23 cellular contexts compared by ENCODE assay signal in genomic region chr3:127375151-127375937, GRCh38.
DNase-seq lines count a peak whose midpoint lies in the region; ATAC-seq, FAIRE-seq and TF ChIP-seq lines count a peak whose summit lies in the region.
"Had no signal": no experiment of that assay in that cellular context is flagged by ENCODE, and none has a peak within 500 bp of the region (broad histone marks: within the 10 kb centered on the region; RNA-seq: fewer than 3 reads in every experiment).

No MANE protein-coding gene starts in this region.

- H3K27ac Mint-ChIP-seq in osteocyte (ENCODE audit: unreplicated experiment): no peak overlapping the region
- H3K27ac Mint-ChIP-seq: CD4-positive, alpha-beta memory T cell; GM23338 had no signal

- intact Hi-C loops in Right ventricle myocardium inferior (cut with DNase I): no loop called here
- intact Hi-C loops in heart right ventricle (cut with DNase I): no loop called here
- intact Hi-C loops in kidney (cut with DNase I): no loop called here
- intact Hi-C loops in tibial artery (cut with DNase I; ENCODE audit: low total_unique reads): no loop called here

- no peaks in the 10 kb centered on the region for H3K4me1 Mint-ChIP-seq in osteocyte (ENCODE audit: unreplicated experiment)

- FAIRE-seq in kidney (lab: Jason Lieb, UNC): no peak
- FAIRE-seq: GM12878 had no signal

- H3K4me1 ChIP-seq in heart right ventricle (no peaks in the 10 kb centered on the region), kidney (ENCODE audit: control insufficient read depth in 1 of 2, insufficient read depth in 1 of 2, low read depth in 1 of 2, low read length in 2 of 2) (no peaks in the 10 kb centered on the region), tibial artery (no peaks in the 10 kb centered on the region)
- H3K4me1 ChIP-seq: BLaER1 treated with 17β-estradiol and CSF1 and Interleukin-3, amounts not matched to agents 10 nM and 100 nM; HAP-1 had no signal

- no peaks in the 10 kb centered on the region for H3K36me3 Mint-ChIP-seq in osteocyte (ENCODE audit: unreplicated experiment)
- H3K36me3 Mint-ChIP-seq: CD4-positive, alpha-beta memory T cell had no signal

- H3K36me3 ChIP-seq in heart right ventricle: no peaks in the 10 kb centered on the region
- no peaks in the 10 kb centered on the region for H3K36me3 ChIP-seq in kidney (ENCODE audit: control insufficient read depth in 1 of 2, insufficient read depth in 2 of 2, low read length in 2 of 2)
- H3K36me3 ChIP-seq in tibial artery: no peaks in the 10 kb centered on the region
- H3K36me3 ChIP-seq: BLaER1 treated with 17β-estradiol and CSF1 and Interleukin-3, amounts not matched to agents 10 nM and 100 nM; HAP-1 had no signal

- DNase-seq in Right ventricle myocardium inferior (ENCODE audit: missing footprints) (peak; percentile 23), heart right ventricle (no peak), kidney (peak; percentile 49), osteocyte (ENCODE audit: extremely low spot score, unreplicated experiment) (peak; percentile 27), globus pallidus (ENCODE audit: low spot score) (no peak), tibial artery (no peak), dedifferentiated amniotic fluid mesenchymal stem cell (ENCODE audit: extremely low spot score) (no peak)
- DNase-seq: 8988T; CD4-positive, alpha-beta memory T cell; DND-41; IMR-90; NCI-H1105; NCI-H146; NCI-H2029 treated with DMSO at 0.1 percent for 48 hours; NCI-H526 treated with DMSO at 0.1 percent for 48 hours; PC-9; RPMI8226; SHP77 treated with DMSO at 0.1 percent for 48 hours had no signal

- H3K27ac ChIP-seq in heart right ventricle (no peak overlapping the region), kidney (ENCODE audit: low read depth in 2 of 2, low read length in 2 of 2) (no peak overlapping the region), tibial artery (no peak overlapping the region)
- H3K27ac ChIP-seq: BLaER1 treated with 17β-estradiol and CSF1 and Interleukin-3, amounts not matched to agents 10 nM and 100 nM; PC-9; SK-N-MC had no signal

- 71% methylated on average over 13 of the region's 13 CpGs for WGBS in heart right ventricle, 2 donors

- TF ChIP-seq CTCF in heart right ventricle (IDR thresholded peaks at IDR 0.05): no peak
- TF ChIP-seq CTCF in kidney (IDR thresholded peaks at IDR 0.05; ENCODE audit: borderline replicate concordance, extremely low read depth, insufficient read depth): no peak
- TF ChIP-seq CTCF in osteocyte (IDR thresholded peaks at IDR 0.05): no peak
- no peak for TF ChIP-seq CTCF in tibial artery (IDR thresholded peaks at IDR 0.05)

- peaks cover 5% of the 10 kb centered on the region for H3K27me3 Mint-ChIP-seq in osteocyte (ENCODE audit: unreplicated experiment)

- ATAC-seq in Right ventricle myocardium inferior (no peak), heart right ventricle (no peak)
- ATAC-seq: GM12878 had no signal

- H3K4me3 ChIP-seq in heart right ventricle (no peak overlapping the region), kidney (ENCODE audit: low read length in 2 of 2) (no peak overlapping the region), tibial artery (no peak overlapping the region)
- H3K4me3 ChIP-seq: BLaER1 treated with 17β-estradiol and CSF1 and Interleukin-3, amounts not matched to agents 10 nM and 100 nM; GM12878; GM23338; HAP-1; PC-9; SK-N-MC had no signal

- H3K9me3 Mint-ChIP-seq in osteocyte (ENCODE audit: unreplicated experiment): no peaks in the 10 kb centered on the region
- H3K9me3 Mint-ChIP-seq: GM23338 had no signal

- H3K9ac ChIP-seq in kidney (ENCODE audit: low read length in 2 of 2): no peak overlapping the region
- H3K9ac ChIP-seq: BLaER1 treated with 17β-estradiol and CSF1 and Interleukin-3, amounts not matched to agents 10 nM and 100 nM had no signal

- no peak overlapping the region for H3K4me3 Mint-ChIP-seq in osteocyte (ENCODE audit: unreplicated experiment)
- H3K4me3 Mint-ChIP-seq: CD4-positive, alpha-beta memory T cell; GM23338 had no signal

- H3K9me3 ChIP-seq in heart right ventricle: peaks cover 0 to 13% (median 0%) of the 10 kb centered on the region in 11 donors
- no peaks in the 10 kb centered on the region for H3K9me3 ChIP-seq in kidney (ENCODE audit: control insufficient read depth in 1 of 2, low read length in 2 of 2)
- peaks cover 0 to 9% (median 6%) of the 10 kb centered on the region in 3 donors for H3K9me3 ChIP-seq in tibial artery
- H3K9me3 ChIP-seq: HAP-1 had no signal

- H3K27me3 ChIP-seq in heart right ventricle (peaks cover 0 to 30% (median 23%) of the 10 kb centered on the region in 7 donors), tibial artery (peaks cover 0 to 34% of the 10 kb centered on the region in 2 donors)
- H3K27me3 ChIP-seq: BLaER1 treated with 17β-estradiol and CSF1 and Interleukin-3, amounts not matched to agents 10 nM and 100 nM had no signal

Comparison
In these comparisons a context has a peak if more than half of its experiments do, and no peak if none do; other contexts are left out.
1. DNase-seq: peak in Right ventricle myocardium inferior (single experiment), kidney (single experiment) and osteocyte (single experiment); none in heart right ventricle (0 of 2), globus pallidus (single experiment), tibial artery (0 of 2) and dedifferentiated amniotic fluid mesenchymal stem cell (single experiment).